8 cellular contexts compared by ENCODE assay signal in the genomic region with DNA sequence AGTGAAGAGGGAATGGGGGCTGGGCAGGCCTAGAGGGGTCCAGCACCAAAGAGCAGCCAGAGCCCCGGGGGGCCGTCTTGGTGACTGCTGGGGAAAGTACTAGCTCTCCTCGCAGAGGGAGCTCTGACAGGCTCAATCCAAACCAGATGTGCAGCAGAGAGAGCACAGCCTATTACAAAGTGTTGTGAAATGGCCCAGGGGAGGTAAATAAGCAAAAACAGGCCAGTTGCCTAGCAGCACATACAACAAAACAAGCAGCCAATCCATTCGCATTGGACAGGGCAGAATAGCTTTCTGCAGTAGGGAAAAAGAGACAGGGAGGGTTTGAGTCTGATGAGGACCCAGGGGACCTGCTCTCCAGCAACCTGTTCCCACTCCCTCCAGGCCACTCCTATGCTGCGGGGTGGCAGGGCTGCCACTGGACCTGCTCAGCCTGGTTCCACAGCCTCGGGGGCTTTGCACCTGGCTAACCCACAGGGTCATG.
DNase-seq lines count a peak whose midpoint lies in the region; ATAC-seq lines count a peak whose summit lies in the region.

No MANE protein-coding gene starts in this region.

- peak overlapping the region; percentile 7 for H2AFZ ChIP-seq in neuronal stem cell (ENCODE audit: low read length)

- H3K36me3 ChIP-seq in esophagus (ENCODE audit: control insufficient read depth in 2 of 2, insufficient read depth in 2 of 2, low read length in 1 of 2): no peaks in the 10 kb centered on the region
- no peaks in the 10 kb centered on the region for H3K36me3 ChIP-seq in neuronal stem cell (replicated peaks in 1 of 2; ENCODE audit: control insufficient read depth in 2 of 2, insufficient read depth in 2 of 2, low read length in 2 of 2)

- no peaks in the 10 kb centered on the region for H3K27me3 ChIP-seq in esophagus (ENCODE audit: control insufficient read depth in 1 of 2, insufficient read depth in 2 of 2, low read length in 2 of 2)
- H3K27me3 ChIP-seq in neuronal stem cell (ENCODE audit: control insufficient read depth in 3 of 3, insufficient read depth in 3 of 3, low read depth in 1 of 3, low read length in 3 of 3): no peaks in the 10 kb centered on the region

- peak overlapping the region; percentile 78 for H3K18ac ChIP-seq in neuronal stem cell (ENCODE audit: low read length)

- peak overlapping the region; percentile 53 for H2BK12ac ChIP-seq in neuronal stem cell (ENCODE audit: low read length)

- peak overlapping the region; percentile 81 for H3K4ac ChIP-seq in neuronal stem cell (ENCODE audit: low read length)

- no peak for ATAC-seq in HG03025 (IDR thresholded peaks at IDR 0.05; ENCODE audit: low FRiP score, unreplicated experiment)

- H2BK5ac ChIP-seq in neuronal stem cell (ENCODE audit: low read length): no peak overlapping the region

- 18 to 30% methylated on average over 6 of the region's 6 CpGs for WGBS in esophagus, 2 donors
- WGBS in neuronal stem cell (ENCODE audit: extremely low coverage in 2 of 2, insufficient read length in 2 of 2, insufficient replicate concordance in 1 of 2), 2 donors: no CpG with 5 or more reads among the region's 6 CpGs

- peak overlapping the region; percentile 85 to 94 for H3K27ac ChIP-seq in esophagus (ENCODE audit: low read depth in 2 of 2, low read length in 1 of 2)
- no peak overlapping the region for H3K27ac ChIP-seq in neuronal stem cell (replicated peaks; ENCODE audit: low read length)
- H3K27ac ChIP-seq in substantia nigra (ENCODE audit: low read depth, low read length, poor library complexity, severe bottlenecking): no peak overlapping the region

- in situ Hi-C loops in Caki2 (cut with HindIII; ENCODE audit: low pct_unique_long_range_greater_than_20kb, low sequenced_read_pairs): no loop called here

- H3K4me2 ChIP-seq in neuronal stem cell (ENCODE audit: insufficient read depth, low read length, poor library complexity, severe bottlenecking): no peak overlapping the region

- no peak overlapping the region for H4K8ac ChIP-seq in neuronal stem cell (ENCODE audit: low read depth, low read length)

- peak; percentile 16 for DNase-seq in Caki2 (ENCODE audit: low read depth)
- peak; percentile 83 for DNase-seq in NCI-H226
- no peak for DNase-seq in neuronal stem cell (ENCODE audit: low spot score)
- DNase-seq in stimulated activated CD4-positive, alpha-beta T cell treated with anti-CD3 and anti-CD28 coated beads, Interleukin-2, amount 100 ng/mL, for 48 hours: no peak
- no peak for DNase-seq in NCI-H526 treated with DMSO at 0.1 percent for 48 hours (lab: John Stamatoyannopoulos, UW)
- no peak for DNase-seq in substantia nigra (lab: John Stamatoyannopoulos, UW)

- peak overlapping the region; percentile 85 for H3K14ac ChIP-seq in neuronal stem cell (ENCODE audit: low read length)

- peak overlapping the region; percentile 66 for H2AK5ac ChIP-seq in neuronal stem cell (ENCODE audit: low read depth, low read length)

- no peak overlapping the region for H4K91ac ChIP-seq in neuronal stem cell (ENCODE audit: low read depth, low read length, poor library complexity)

- H3K4me3 ChIP-seq in esophagus (ENCODE audit: low read depth in 1 of 2, low read length in 2 of 2) (no peak overlapping the region), neuronal stem cell (ENCODE audit: low read length in 2 of 2) (no peak overlapping the region)

- no peak overlapping the region for H2BK120ac ChIP-seq in neuronal stem cell (ENCODE audit: low read depth, low read length)

- H3K79me1 ChIP-seq in neuronal stem cell (ENCODE audit: low read depth, low read length): no peaks in the 10 kb centered on the region

- peaks cover 0 to 14% of the 10 kb centered on the region in 2 donors for H3K4me1 ChIP-seq in esophagus (ENCODE audit: control insufficient read depth in 2 of 2, insufficient read depth in 2 of 2, low read length in 1 of 2)
- peaks cover 5 to 17% of the 10 kb centered on the region in 2 donors for H3K4me1 ChIP-seq in neuronal stem cell (ENCODE audit: control insufficient read depth in 2 of 2, insufficient read depth in 1 of 2, low read depth in 1 of 2, low read length in 2 of 2)

- peak overlapping the region; percentile 5 for H3K23ac ChIP-seq in neuronal stem cell (ENCODE audit: low read depth, low read length, poor library complexity)

- H3K9me3 ChIP-seq in esophagus (ENCODE audit: control insufficient read depth in 2 of 2, insufficient read depth in 1 of 2, low read depth in 1 of 2, low read length in 1 of 2): no peaks in the 10 kb centered on the region
- H3K9me3 ChIP-seq in neuronal stem cell (replicated peaks in 1 of 2; ENCODE audit: control insufficient read depth in 2 of 2, insufficient read depth in 1 of 2, low read depth in 1 of 2, low read length in 2 of 2): no peaks in the 10 kb centered on the region

- H2BK15ac ChIP-seq in neuronal stem cell (ENCODE audit: low read length): peak overlapping the region; percentile 41

- H3K9ac ChIP-seq in neuronal stem cell (ENCODE audit: low read depth, low read length, poor library complexity): peak overlapping the region; percentile 46

Comparison
In these comparisons a context has a peak if more than half of its experiments do, and no peak if none do; other contexts are left out.
1. DNase-seq: peak in Caki2 (single experiment) and NCI-H226 (single experiment); none in neuronal stem cell (single experiment), stimulated activated CD4-positive, alpha-beta T cell treated with anti-CD3 and anti-CD28 coated beads, Interleukin-2, amount 100 ng/mL, for 48 hours (0 of 2), NCI-H526 treated with DMSO at 0.1 percent for 48 hours (single experiment) and substantia nigra (0 of 49).
2. H3K27ac ChIP-seq: peak in esophagus (2 of 2); none in neuronal stem cell (single experiment) and substantia nigra (single experiment).